Comparison of ENCODE assay signal across 11 cellular contexts in genomic region chrX:150731795-150732194, GRCh38. TPM values are rescaled to one million over a fixed set of nuclear protein-coding genes. Genes with fewer than 3 reads are reported as not detected.
DNase-seq lines count a peak whose midpoint lies in the region; TF ChIP-seq lines count a peak whose summit lies in the region.
"Had no signal": no experiment of that assay in that cellular context is flagged by ENCODE, and none has a peak within 500 bp of the region (broad histone marks: within the 10 kb centered on the region; RNA-seq: fewer than 3 reads in every experiment).

No MANE protein-coding gene starts in this region.

- no peaks in the 10 kb centered on the region for H4K20me1 ChIP-seq in MM.1S (ENCODE audit: insufficient read depth, low read length)

- no peaks in the 10 kb centered on the region for H3K9me3 Mint-ChIP-seq in activated naive CD8-positive, alpha-beta T cell (ENCODE audit: low read depth)

- no peaks in the 10 kb centered on the region for H3K79me2 ChIP-seq in MM.1S (ENCODE audit: low read length)

- H3K4me3 Mint-ChIP-seq in activated naive CD8-positive, alpha-beta T cell = peak overlapping the region; percentile 43

- peak; percentile 88 for DNase-seq in AG08395 (ENCODE audit: low spot score)
- peak; percentile 73 for DNase-seq in HT1080 (ENCODE audit: low read depth)
- peak; percentile 9 for DNase-seq in occipital lobe (lab: John Stamatoyannopoulos, UW)
- no peak for DNase-seq in MM.1S
- no peak for DNase-seq in NCI-H69 (lab: John Stamatoyannopoulos, UW)
- no peak for DNase-seq in NCI-H2029 (lab: John Stamatoyannopoulos, UW)
- no peak for DNase-seq in T-helper 9 cell
- DNase-seq: cerebellar nuclear complex, left colon had no signal

- TF ChIP-seq CTCF in MM.1S (IDR thresholded peaks at IDR 0.05; ENCODE audit: low read length) = no peak

- H3K27me3 ChIP-seq in MM.1S (replicated peaks; ENCODE audit: insufficient read depth, low read length) = no peaks in the 10 kb centered on the region
- H3K27me3 ChIP-seq: SJSA1 had no signal

- H3K4me2 ChIP-seq in MM.1S (ENCODE audit: low read depth, low read length) = no peak overlapping the region

- H3K9me3 ChIP-seq in MM.1S (replicated peaks; ENCODE audit: insufficient read depth, low read length) = no peaks in the 10 kb centered on the region
- H3K9me3 ChIP-seq: SJSA1 had no signal

- H2AFZ ChIP-seq in MM.1S (ENCODE audit: low read length) = no peak overlapping the region

- no peaks in the 10 kb centered on the region for H3K9me2 ChIP-seq in MM.1S (replicated peaks; ENCODE audit: insufficient read depth, low read length)

- no peaks in the 10 kb centered on the region for H3K27me3 Mint-ChIP-seq in activated naive CD8-positive, alpha-beta T cell

- peak overlapping the region; percentile 87 for H3K27ac Mint-ChIP-seq in activated naive CD8-positive, alpha-beta T cell

- H3K27ac ChIP-seq in MM.1S (ENCODE audit: low read length) = no peak overlapping the region
- H3K27ac ChIP-seq: SJSA1 had no signal

- no peak overlapping the region for H3K4me3 ChIP-seq in MM.1S (ENCODE audit: low read length)
- H3K4me3 ChIP-seq: SJSA1 had no signal

- H3K4me1 Mint-ChIP-seq in activated naive CD8-positive, alpha-beta T cell (ENCODE audit: low read depth) = peaks cover 26% of the 10 kb centered on the region

- peaks cover 3% of the 10 kb centered on the region for H3K36me3 Mint-ChIP-seq in activated naive CD8-positive, alpha-beta T cell

- no peaks in the 10 kb centered on the region for H3K4me1 ChIP-seq in MM.1S (ENCODE audit: low read length)
- H3K4me1 ChIP-seq: SJSA1 had no signal

- no peaks in the 10 kb centered on the region for H3F3A ChIP-seq in MM.1S (ENCODE audit: insufficient read depth, low read length)

- no peak overlapping the region for H3K9ac ChIP-seq in MM.1S (ENCODE audit: low read length)

- H3K36me3 ChIP-seq in MM.1S (replicated peaks; ENCODE audit: insufficient read depth, low read length) = peaks cover 6% of the 10 kb centered on the region

RNA-seq across cellular contexts. Expression of gene MTMR1, which starts 38.6 kb away (rescaled TPM):
- total RNA-seq in HT1080 (2014; rRNA removed; shearing (Covaris generic)) = 6.5 and 10.7 TPM in 2 replicates
- polyA plus RNA-seq in HT1080 (2015; cell fraction: cytosol; rRNA removed) = 5.4 and 6.0 TPM in 2 replicates
- polyA plus RNA-seq in HT1080 (2015; cell fraction: nucleus; rRNA removed) = 6.6 and 8.0 TPM in 2 replicates
- 29.0 TPM for total RNA-seq in occipital lobe

Comparison
In these comparisons a context has a peak if more than half of its experiments do, and no peak if none do; other contexts are left out.
1. DNase-seq: peak in AG08395 (single experiment), HT1080 (single experiment) and occipital lobe (single experiment); none in MM.1S (single experiment), NCI-H69 (single experiment), NCI-H2029 (single experiment) and T-helper 9 cell (single experiment).